Comparison of ENCODE assay signal across 19 cellular contexts in genomic region chr6:84462697-84463096, GRCh38.
DNase-seq lines count a peak whose midpoint lies in the region; ATAC-seq and TF ChIP-seq lines count a peak whose summit lies in the region.
"Had no signal": no experiment of that assay in that cellular context is flagged by ENCODE, and none has a peak within 500 bp of the region (broad histone marks: within the 10 kb centered on the region; RNA-seq: fewer than 3 reads in every experiment).

No MANE protein-coding gene starts in this region.

- intact Hi-C loops in sigmoid colon (cut with DNase I), result no loop called here

- no peak overlapping the region for H4K91ac ChIP-seq in mesenchymal stem cell (ENCODE audit: low read length)

- H3K36me3 ChIP-seq in mesenchymal stem cell (ENCODE audit: control insufficient read depth in 1 of 2, insufficient read depth in 2 of 2, low read depth in 1 of 2, low read length in 2 of 2), result no peaks in the 10 kb centered on the region
- no peaks in the 10 kb centered on the region for H3K36me3 ChIP-seq in sigmoid colon
- H3K36me3 ChIP-seq: cardiac muscle cell, MG63, Peyer's patch, thoracic aorta had no signal

- ATAC-seq in HG03432 (IDR thresholded peaks at IDR 0.05; ENCODE audit: unreplicated experiment), result no peak
- ATAC-seq: activated CD8-positive, alpha-beta memory T cell treated with anti-CD3 and anti-CD28 coated beads, Interleukin-2, amount 10 ng/mL, durations not matched to agents 7 days and 5 days; naive thymus-derived CD8-positive, alpha-beta T cell had no signal

- no peak overlapping the region for H3K9ac ChIP-seq in mesenchymal stem cell (ENCODE audit: low read length)

- DNase-seq in AG09309 (ENCODE audit: low read depth) (peak; percentile 42), LHCN-M2 (ENCODE audit: low read depth) (peak; percentile 68), cardiac fibroblast (ENCODE audit: low read depth in 2 of 2) (peak; percentile 76 to 79), mesenchymal stem cell (peak; percentile 29), sigmoid colon (no peak), HK-2 (ENCODE audit: unreplicated experiment) (no peak), globus pallidus (ENCODE audit: low spot score) (no peak)
- DNase-seq: activated CD8-positive, alpha-beta memory T cell treated with anti-CD3 and anti-CD28 coated beads, Interleukin-2, amount 10 ng/mL, durations not matched to agents 7 days and 5 days; activated gamma-delta T cell; MG63; naive thymus-derived CD8-positive, alpha-beta T cell; NCI-H2029; NCI-H69; Peyer's patch; stimulated activated CD4-positive, alpha-beta T cell treated with anti-CD3 and anti-CD28 coated beads, Interleukin-2, amount 100 ng/mL, for 48 hours; stimulated activated CD8-positive, alpha-beta memory T cell treated with anti-CD3 and anti-CD28 coated beads, Interleukin-4, amount 100 ng/mL, for 48 hours had no signal

- H3K27me3 ChIP-seq in mesenchymal stem cell (ENCODE audit: control insufficient read depth in 1 of 2, insufficient read depth in 1 of 2, low read length in 2 of 2), result no peaks in the 10 kb centered on the region
- no peaks in the 10 kb centered on the region for H3K27me3 ChIP-seq in sigmoid colon
- H3K27me3 ChIP-seq: cardiac muscle cell, MG63, Peyer's patch had no signal

- H3K27ac ChIP-seq in mesenchymal stem cell (ENCODE audit: low read length, poor library complexity, severe bottlenecking) (peak overlapping the region; percentile 28), sigmoid colon (no peak overlapping the region)
- H3K27ac ChIP-seq: cardiac muscle cell, Peyer's patch had no signal

- peaks cover 4% of the 10 kb centered on the region for H3K9me3 ChIP-seq in mesenchymal stem cell (ENCODE audit: control insufficient read depth, low read length)
- no peaks in the 10 kb centered on the region for H3K9me3 ChIP-seq in sigmoid colon
- H3K9me3 ChIP-seq: MG63, Peyer's patch, thoracic aorta had no signal

- H4K8ac ChIP-seq in mesenchymal stem cell (ENCODE audit: low read length), result no peak overlapping the region

- peaks cover 3% of the 10 kb centered on the region for H3K4me1 ChIP-seq in mesenchymal stem cell (ENCODE audit: control insufficient read depth, insufficient read depth, low read depth, low read length)
- H3K4me1 ChIP-seq in sigmoid colon, result no peaks in the 10 kb centered on the region
- H3K4me1 ChIP-seq: Peyer's patch had no signal

- H3K14ac ChIP-seq in mesenchymal stem cell (ENCODE audit: low read length in 2 of 2), result no peak overlapping the region

- no peak overlapping the region for H2BK120ac ChIP-seq in mesenchymal stem cell (ENCODE audit: low read depth, low read length)

- no peak overlapping the region for H3K4me2 ChIP-seq in mesenchymal stem cell (ENCODE audit: low read length, poor library complexity, severe bottlenecking)

- 7% methylated on average over 1 of the region's 1 CpG for WGBS in mesenchymal stem cell
- 75 to 86% methylated on average over 1 of the region's 1 CpG for WGBS in sigmoid colon, 2 donors

- H2AFZ ChIP-seq in mesenchymal stem cell (ENCODE audit: low read depth, low read length), result no peak overlapping the region

- H2BK15ac ChIP-seq in mesenchymal stem cell (ENCODE audit: low read depth, poor library complexity, severe bottlenecking), result no peak overlapping the region

- TF ChIP-seq POLR2A in sigmoid colon (IDR thresholded peaks at IDR 0.05), result no peak

- H3K4me3 ChIP-seq in AG09309 (ENCODE audit: control insufficient read depth, low read depth, low read length) (no peak overlapping the region), cardiac fibroblast (replicated peaks in 1 of 2; ENCODE audit: low read depth in 2 of 2, low read length in 2 of 2) (no peak overlapping the region), mesenchymal stem cell (ENCODE audit: insufficient read depth in 1 of 2, low read depth in 1 of 2, low read length in 2 of 2) (no peak overlapping the region), sigmoid colon (no peak overlapping the region)
- H3K4me3 ChIP-seq: cardiac muscle cell, MG63, Peyer's patch, thoracic aorta had no signal

- no peak for TF ChIP-seq CTCF in AG09309 (IDR thresholded peaks at IDR 0.05; ENCODE audit: control insufficient read depth, insufficient read depth, low read depth, low read length, missing control alignments)
- TF ChIP-seq CTCF in cardiac fibroblast (IDR thresholded peaks at IDR 0.05; ENCODE audit: low read depth, low read length), result no peak
- no peak for TF ChIP-seq CTCF in sigmoid colon (IDR thresholded peaks at IDR 0.05)

- no peak overlapping the region for H2BK12ac ChIP-seq in mesenchymal stem cell (ENCODE audit: low read length in 2 of 2)

- H3K18ac ChIP-seq in mesenchymal stem cell (ENCODE audit: low read depth in 1 of 2, low read length in 2 of 2), result no peak overlapping the region

- TF ChIP-seq EP300 in sigmoid colon (IDR thresholded peaks at IDR 0.05), result no peak

- H3K4ac ChIP-seq in mesenchymal stem cell (ENCODE audit: low read depth in 1 of 2, low read length in 2 of 2), result no peak overlapping the region

- no peak overlapping the region for H2BK5ac ChIP-seq in mesenchymal stem cell (ENCODE audit: low read depth, low read length, poor library complexity, severe bottlenecking)

- H2AK5ac ChIP-seq in mesenchymal stem cell (ENCODE audit: low read length, severe bottlenecking), result no peak overlapping the region

- no peak overlapping the region for H3K23ac ChIP-seq in mesenchymal stem cell (ENCODE audit: low read length in 2 of 2)

- no peaks in the 10 kb centered on the region for H3K79me1 ChIP-seq in mesenchymal stem cell (replicated peaks; ENCODE audit: low read length, poor library complexity, severe bottlenecking)

Comparison
In these comparisons a context has a peak if more than half of its experiments do, and no peak if none do; other contexts are left out.
1. DNase-seq: peak in AG09309 (single experiment), LHCN-M2 (single experiment), cardiac fibroblast (2 of 2) and mesenchymal stem cell (single experiment); none in sigmoid colon (single experiment), HK-2 (single experiment) and globus pallidus (single experiment).